Comparison of ENCODE assay signal across 8 cellular contexts in the genomic region with DNA sequence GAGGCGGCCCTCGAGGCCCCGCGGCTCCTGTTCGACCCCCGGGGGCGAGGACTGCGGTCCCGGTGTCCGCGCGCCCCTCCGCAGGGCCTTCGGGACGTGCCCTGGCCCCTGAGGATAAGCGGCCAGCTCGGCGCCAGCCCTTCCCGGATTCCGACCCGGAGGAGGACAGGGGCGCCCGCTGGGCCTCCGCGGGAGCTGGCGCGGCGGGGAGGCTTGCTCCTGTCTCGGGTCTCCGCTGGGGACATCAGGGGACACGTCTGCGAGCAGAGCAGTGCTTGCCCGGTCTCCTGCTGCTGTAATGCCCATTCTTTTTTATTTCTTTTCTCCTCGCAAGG. TPM values are rescaled to one million over a fixed set of nuclear protein-coding genes. Genes with fewer than 3 reads are reported as not detected.
DNase-seq lines count a peak whose midpoint lies in the region; ATAC-seq and TF ChIP-seq lines count a peak whose summit lies in the region.

No MANE protein-coding gene starts in this region.

- no peaks in the 10 kb centered on the region for H3K36me3 Mint-ChIP-seq in activated T-helper 1 cell treated with anti-CD3 and anti-CD28 coated beads, Interleukin-12 subunit alpha, Interleukin-12 subunit beta, Interleukin-2, Interleukin-4 antibody, amounts not matched to agents 30 ng/mL and 10 ng/mL and 1 ng/mL, durations not matched to agents 14 hours and 24 hours and 36 hours (ENCODE audit: low read depth)

- no peak overlapping the region for H3K9ac ChIP-seq in parathyroid adenoma

- intact Hi-C loops in activated T-helper 1 cell treated with anti-CD3 and anti-CD28 coated beads, Interleukin-12 subunit alpha, Interleukin-12 subunit beta, Interleukin-2, Interleukin-4 antibody, amounts not matched to agents 30 ng/mL and 10 ng/mL and 1 ng/mL, durations not matched to agents 14 hours and 24 hours and 36 hours (cut with micrococcal nuclease) = loop anchor here (1.0 kb wide), 1 partner anchor 38 kb away; no protein-coding TSS in a partner anchor

- no peaks in the 10 kb centered on the region for H3K9me3 Mint-ChIP-seq in activated T-helper 1 cell treated with anti-CD3 and anti-CD28 coated beads, Interleukin-12 subunit alpha, Interleukin-12 subunit beta, Interleukin-2, Interleukin-4 antibody, amounts not matched to agents 30 ng/mL and 10 ng/mL and 1 ng/mL, durations not matched to agents 14 hours and 24 hours and 36 hours

- H3K27me3 ChIP-seq in parathyroid adenoma (ENCODE audit: control insufficient read depth, insufficient read depth, low read length) = no peaks in the 10 kb centered on the region

- H3K4me2 ChIP-seq in parathyroid adenoma (ENCODE audit: low read length) = peak overlapping the region; percentile 65

- peak overlapping the region; percentile 61 for H3K4me3 ChIP-seq in parathyroid adenoma (ENCODE audit: low read depth, low read length)

- no peaks in the 10 kb centered on the region for H3K36me3 ChIP-seq in parathyroid adenoma (ENCODE audit: control insufficient read depth, insufficient read depth, low read length)

- H3K4me1 ChIP-seq in parathyroid adenoma = no peaks in the 10 kb centered on the region

- H3K9me3 ChIP-seq in parathyroid adenoma (ENCODE audit: control insufficient read depth, low read length) = no peaks in the 10 kb centered on the region

- ATAC-seq in GM18858 (IDR thresholded peaks at IDR 0.05; ENCODE audit: unreplicated experiment) = peak; percentile 17
- ATAC-seq in HG02678 (IDR thresholded peaks at IDR 0.05; ENCODE audit: unreplicated experiment) = peak; percentile 19

- peaks cover 2% of the 10 kb centered on the region for H3K27me3 Mint-ChIP-seq in activated T-helper 1 cell treated with anti-CD3 and anti-CD28 coated beads, Interleukin-12 subunit alpha, Interleukin-12 subunit beta, Interleukin-2, Interleukin-4 antibody, amounts not matched to agents 30 ng/mL and 10 ng/mL and 1 ng/mL, durations not matched to agents 14 hours and 24 hours and 36 hours (ENCODE audit: insufficient read depth)

- DNase-seq in NCI-H345 (lab: John Stamatoyannopoulos, UW) (peak; percentile 35), germinal center (ENCODE audit: low spot score) (peak; percentile 55), cerebellar cortex (ENCODE audit: low spot score) (no peak), iPS-NIHi7 (ENCODE audit: extremely low spot score) (no peak)
- no peak for DNase-seq in activated T-helper 1 cell treated with anti-CD3 and anti-CD28 coated beads, Interleukin-12 subunit alpha, Interleukin-12 subunit beta, Interleukin-2, Interleukin-4 antibody, amounts not matched to agents 30 ng/mL and 10 ng/mL and 1 ng/mL, durations not matched to agents 14 hours and 24 hours and 36 hours (ENCODE audit: low spot score)

- H3K79me2 ChIP-seq in parathyroid adenoma = peaks cover 2% of the 10 kb centered on the region

- peak overlapping the region; percentile 45 for H3K27ac Mint-ChIP-seq in activated T-helper 1 cell treated with anti-CD3 and anti-CD28 coated beads, Interleukin-12 subunit alpha, Interleukin-12 subunit beta, Interleukin-2, Interleukin-4 antibody, amounts not matched to agents 30 ng/mL and 10 ng/mL and 1 ng/mL, durations not matched to agents 14 hours and 24 hours and 36 hours

- peak overlapping the region; percentile 86 for H2AFZ ChIP-seq in parathyroid adenoma

- peak overlapping the region; percentile 77 for H3K27ac ChIP-seq in parathyroid adenoma

- no peak for TF ChIP-seq CTCF in parathyroid adenoma (IDR thresholded peaks at IDR 0.05)

- H3K4me1 Mint-ChIP-seq in activated T-helper 1 cell treated with anti-CD3 and anti-CD28 coated beads, Interleukin-12 subunit alpha, Interleukin-12 subunit beta, Interleukin-2, Interleukin-4 antibody, amounts not matched to agents 30 ng/mL and 10 ng/mL and 1 ng/mL, durations not matched to agents 14 hours and 24 hours and 36 hours (ENCODE audit: low read depth) = peaks cover 34% of the 10 kb centered on the region

- peak overlapping the region; percentile 79 for H3K4me3 Mint-ChIP-seq in activated T-helper 1 cell treated with anti-CD3 and anti-CD28 coated beads, Interleukin-12 subunit alpha, Interleukin-12 subunit beta, Interleukin-2, Interleukin-4 antibody, amounts not matched to agents 30 ng/mL and 10 ng/mL and 1 ng/mL, durations not matched to agents 14 hours and 24 hours and 36 hours

RNA-seq across cellular contexts. Expression of a gene that starts 0.8 kb away (rescaled TPM):
- total RNA-seq in activated T-helper 1 cell treated with anti-CD3 and anti-CD28 coated beads, Interleukin-12 subunit alpha, Interleukin-12 subunit beta, Interleukin-2, Interleukin-4 antibody, amounts not matched to agents 30 ng/mL and 10 ng/mL and 1 ng/mL, durations not matched to agents 14 hours and 24 hours and 36 hours = 4.2 and 4.3 TPM in 2 replicates

RNA-seq across cellular contexts. Expression of a gene that starts 38.9 kb away (rescaled TPM):
- total RNA-seq in activated T-helper 1 cell treated with anti-CD3 and anti-CD28 coated beads, Interleukin-12 subunit alpha, Interleukin-12 subunit beta, Interleukin-2, Interleukin-4 antibody, amounts not matched to agents 30 ng/mL and 10 ng/mL and 1 ng/mL, durations not matched to agents 14 hours and 24 hours and 36 hours = 310 and 326 TPM in 2 replicates

Comparison
In these comparisons a context has a peak if more than half of its experiments do, and no peak if none do; other contexts are left out.
1. DNase-seq: peak in NCI-H345 (single experiment) and germinal center (single experiment); none in activated T-helper 1 cell treated with anti-CD3 and anti-CD28 coated beads, Interleukin-12 subunit alpha, Interleukin-12 subunit beta, Interleukin-2, Interleukin-4 antibody, amounts not matched to agents 30 ng/mL and 10 ng/mL and 1 ng/mL, durations not matched to agents 14 hours and 24 hours and 36 hours (single experiment), cerebellar cortex (single experiment) and iPS-NIHi7 (single experiment).